12 cellular contexts compared by ENCODE assay signal in the genomic region with DNA sequence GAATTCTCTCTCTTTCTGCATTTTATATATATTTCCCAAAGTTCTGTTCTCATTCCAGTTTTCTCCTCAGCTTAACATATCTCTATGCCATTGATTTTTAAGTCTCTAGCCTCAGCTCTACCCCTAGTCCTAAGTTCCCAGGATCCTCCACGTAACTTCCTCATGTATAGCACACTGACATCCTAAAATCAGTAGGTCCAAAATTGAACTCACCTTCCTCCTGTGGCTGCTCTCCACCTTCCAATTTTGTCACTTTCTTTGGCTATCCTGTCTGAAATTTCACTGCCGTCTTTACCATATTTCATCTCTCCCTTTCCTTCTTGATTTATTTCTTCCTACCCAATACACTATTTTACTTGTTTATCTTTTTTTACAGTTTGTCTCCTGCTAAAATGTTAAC. TPM values are rescaled to one million over a fixed set of nuclear protein-coding genes. Genes with fewer than 3 reads are reported as not detected.
A peak's percentile ranks its signal among the peaks of the same experiment; 100 is the strongest.
DNase-seq lines count a peak whose midpoint lies in the region; ATAC-seq and TF ChIP-seq lines count a peak whose summit lies in the region.
"Had no signal": no experiment of that assay in that cellular context is flagged by ENCODE, and none has a peak within 500 bp of the region (broad histone marks: within the 10 kb centered on the region; RNA-seq: fewer than 3 reads in every experiment).

No MANE protein-coding gene starts in this region.

- H3K9me3 Mint-ChIP-seq in CD4-positive, alpha-beta T cell, result peaks cover 7% of the 10 kb centered on the region
- peaks cover 13% of the 10 kb centered on the region for H3K9me3 Mint-ChIP-seq in activated CD8-positive, alpha-beta T cell treated with anti-CD3 and anti-CD28 coated beads, Interleukin-2, amount 10 ng/mL, durations not matched to agents 7 days and 5 days (ENCODE audit: insufficient read depth)
- H3K9me3 Mint-ChIP-seq in naive thymus-derived CD4-positive, alpha-beta T cell, result peaks cover 0 to 25% (median 8%) of the 10 kb centered on the region in 11 donors

- CTCF ChIA-PET in CD4-positive, alpha-beta T cell (lab: Charles Lee), result interaction anchor here (1.4 to 2.0 kb wide), 3 partner anchors 9 to 84 kb away, joined by 3 to 8 read pairs (median 4); no protein-coding TSS in a partner anchor
- CTCF ChIA-PET in activated CD8-positive, alpha-beta T cell treated with anti-CD3 and anti-CD28 coated beads, Interleukin-2, amount 10 ng/mL, durations not matched to agents 7 days and 5 days (lab: Charles Lee), result interaction anchor here (1.0 to 3.5 kb wide), 11 partner anchors 19 to 167 kb away, joined by 3 to 24 read pairs (median 5); partner anchors contain the start of gene CD84
- CTCF ChIA-PET in naive thymus-derived CD4-positive, alpha-beta T cell (lab: Charles Lee), result interaction anchor here (0.7 to 2.8 kb wide), 4 partner anchors 19 to 98 kb away, joined by 3 to 12 read pairs (median 6); no protein-coding TSS in a partner anchor

- ATAC-seq in CD4-positive, alpha-beta T cell (ENCODE audit: poor library complexity), result no peak
- no peak for ATAC-seq in activated CD8-positive, alpha-beta T cell treated with anti-CD3 and anti-CD28 coated beads, Interleukin-2, amount 10 ng/mL, durations not matched to agents 7 days and 5 days
- ATAC-seq in naive thymus-derived CD4-positive, alpha-beta T cell, result no peak
- no peak for ATAC-seq in foreskin keratinocyte
- no peak for ATAC-seq in HG03520 (IDR thresholded peaks at IDR 0.05; ENCODE audit: unreplicated experiment)

- H3K36me3 Mint-ChIP-seq in CD4-positive, alpha-beta T cell (ENCODE audit: low read depth), result peaks cover 38% of the 10 kb centered on the region
- H3K36me3 Mint-ChIP-seq in activated CD8-positive, alpha-beta T cell treated with anti-CD3 and anti-CD28 coated beads, Interleukin-2, amount 10 ng/mL, durations not matched to agents 7 days and 5 days (ENCODE audit: low read depth), result peaks cover 42% of the 10 kb centered on the region
- peaks cover 12 to 52% (median 15%) of the 10 kb centered on the region in 5 donors for H3K36me3 Mint-ChIP-seq in naive thymus-derived CD4-positive, alpha-beta T cell
- H3K36me3 Mint-ChIP-seq: brain had no signal

- TF ChIP-seq CTCF in CD4-positive, alpha-beta T cell (IDR thresholded peaks at IDR 0.05), result no peak
- TF ChIP-seq CTCF in GM12875 (IDR thresholded peaks at IDR 0.05; ENCODE audit: borderline replicate concordance, insufficient read depth, low read depth, low read length) (no peak), foreskin keratinocyte (conservative IDR thresholded peaks at IDR 0.05) (no peak)

- POLR2A ChIA-PET in CD4-positive, alpha-beta T cell (lab: Charles Lee), result interaction anchor here (0.8 to 2.2 kb wide), 12 partner anchors 14 to 107 kb away, joined by 3 to 20 read pairs (median 5); no protein-coding TSS in a partner anchor
- POLR2A ChIA-PET in activated CD8-positive, alpha-beta T cell treated with anti-CD3 and anti-CD28 coated beads, Interleukin-2, amount 10 ng/mL, durations not matched to agents 7 days and 5 days (lab: Charles Lee), result interaction anchor here (1.0 to 2.2 kb wide), 3 partner anchors 19 to 93 kb away, joined by 4 to 17 read pairs (median 6); no protein-coding TSS in a partner anchor
- POLR2A ChIA-PET in naive thymus-derived CD4-positive, alpha-beta T cell (lab: Charles Lee), result interaction anchor here (1.4 to 1.7 kb wide), 2 partner anchors 47 to 93 kb away, joined by 6 to 7 read pairs; no protein-coding TSS in a partner anchor

- H3K4me3 Mint-ChIP-seq in CD4-positive, alpha-beta T cell, result peak overlapping the region; percentile 96
- peak overlapping the region; percentile 83 for H3K4me3 Mint-ChIP-seq in activated CD8-positive, alpha-beta T cell treated with anti-CD3 and anti-CD28 coated beads, Interleukin-2, amount 10 ng/mL, durations not matched to agents 7 days and 5 days
- H3K4me3 Mint-ChIP-seq in naive thymus-derived CD4-positive, alpha-beta T cell, result peak overlapping the region; percentile 87 to 98 (median 94)
- H3K4me3 Mint-ChIP-seq: brain had no signal

- H3K27me3 Mint-ChIP-seq in CD4-positive, alpha-beta T cell, result no peaks in the 10 kb centered on the region
- H3K27me3 Mint-ChIP-seq in activated CD8-positive, alpha-beta T cell treated with anti-CD3 and anti-CD28 coated beads, Interleukin-2, amount 10 ng/mL, durations not matched to agents 7 days and 5 days (ENCODE audit: low read depth), result no peaks in the 10 kb centered on the region
- no peaks in the 10 kb centered on the region for H3K27me3 Mint-ChIP-seq in naive thymus-derived CD4-positive, alpha-beta T cell
- H3K27me3 Mint-ChIP-seq: progenitor cell of endocrine pancreas had no signal

- H3K4me3 ChIP-seq in GM12875 (ENCODE audit: low read depth, low read length), result peak overlapping the region; percentile 73
- peak overlapping the region; percentile 51 for H3K4me3 ChIP-seq in naive thymus-derived CD4-positive, alpha-beta T cell (ENCODE audit: low read length)

- H3K27ac ChIP-seq in CD4-positive, alpha-beta T cell (ENCODE audit: low read depth, low read length), result peak overlapping the region; percentile 78
- H3K27ac ChIP-seq in naive thymus-derived CD4-positive, alpha-beta T cell (ENCODE audit: low read depth, low read length), result peak overlapping the region; percentile 84
- no peak overlapping the region for H3K27ac ChIP-seq in foreskin keratinocyte
- H3K27ac ChIP-seq: C4-2B had no signal

- H3K4me1 ChIP-seq in naive thymus-derived CD4-positive, alpha-beta T cell (ENCODE audit: control insufficient read depth in 2 of 2, insufficient read depth in 2 of 2, low read length in 2 of 2), result peaks cover 22 to 44% of the 10 kb centered on the region in 2 donors
- peaks cover 22% of the 10 kb centered on the region for H3K4me1 ChIP-seq in foreskin keratinocyte

- H3K27me3 ChIP-seq in CD4-positive, alpha-beta T cell (ENCODE audit: control insufficient read depth, insufficient read depth, low read length), result no peaks in the 10 kb centered on the region
- H3K27me3 ChIP-seq in naive thymus-derived CD4-positive, alpha-beta T cell (ENCODE audit: control insufficient read depth in 2 of 2, insufficient read depth in 2 of 2, low read length in 2 of 2), result no peaks in the 10 kb centered on the region
- no peaks in the 10 kb centered on the region for H3K27me3 ChIP-seq in foreskin keratinocyte

- no peaks in the 10 kb centered on the region for H3K36me3 ChIP-seq in naive thymus-derived CD4-positive, alpha-beta T cell (ENCODE audit: control insufficient read depth in 2 of 3, insufficient read depth in 3 of 3, low read length in 3 of 3)

- H3K27ac Mint-ChIP-seq in CD4-positive, alpha-beta T cell, result peak overlapping the region; percentile 99
- peak overlapping the region; percentile 93 for H3K27ac Mint-ChIP-seq in activated CD8-positive, alpha-beta T cell treated with anti-CD3 and anti-CD28 coated beads, Interleukin-2, amount 10 ng/mL, durations not matched to agents 7 days and 5 days
- peak overlapping the region; percentile 88 to 99 (median 92) for H3K27ac Mint-ChIP-seq in naive thymus-derived CD4-positive, alpha-beta T cell
- H3K27ac Mint-ChIP-seq: brain, progenitor cell of endocrine pancreas had no signal

- H3K9me3 ChIP-seq in CD4-positive, alpha-beta T cell (ENCODE audit: control insufficient read depth, low read length), result no peaks in the 10 kb centered on the region
- H3K9me3 ChIP-seq in naive thymus-derived CD4-positive, alpha-beta T cell (ENCODE audit: control insufficient read depth in 2 of 3, low read length in 3 of 3), result no peaks in the 10 kb centered on the region

- peaks cover 89% of the 10 kb centered on the region for H3K4me1 Mint-ChIP-seq in CD4-positive, alpha-beta T cell (ENCODE audit: low read depth)
- H3K4me1 Mint-ChIP-seq in activated CD8-positive, alpha-beta T cell treated with anti-CD3 and anti-CD28 coated beads, Interleukin-2, amount 10 ng/mL, durations not matched to agents 7 days and 5 days (ENCODE audit: low read depth), result peaks cover 74% of the 10 kb centered on the region
- H3K4me1 Mint-ChIP-seq in naive thymus-derived CD4-positive, alpha-beta T cell, result peaks cover 39 to 89% (median 85%) of the 10 kb centered on the region in 7 donors
- H3K4me1 Mint-ChIP-seq: brain had no signal

- intact Hi-C loops in CD4-positive, alpha-beta T cell (cut with DNase I, micrococcal nuclease), result loop anchor here (2.0 to 5.0 kb wide), 4 partner anchors 19 to 84 kb away; partner anchors contain the start of gene CD84 (in 1 of the 2)
- intact Hi-C loops in naive thymus-derived CD4-positive, alpha-beta T cell (cut with micrococcal nuclease), result loop anchor here (2.0 to 5.0 kb wide), 4 partner anchors 49 to 93 kb away; partner anchors contain the start of gene CD84 (in 1 of the 2)

- DNase-seq in CD4-positive, alpha-beta T cell, result no peak
- DNase-seq in activated CD8-positive, alpha-beta T cell treated with anti-CD3 and anti-CD28 coated beads, Interleukin-2, amount 10 ng/mL, durations not matched to agents 7 days and 5 days, result no peak
- DNase-seq in naive thymus-derived CD4-positive, alpha-beta T cell, result no peak
- DNase-seq in foreskin keratinocyte (no peak), GDM1 (lab: John Stamatoyannopoulos, UW) (no peak)
- DNase-seq: HCEC 1CT, NCI-H2171 had no signal

RNA-seq across cellular contexts. Expression of gene SLAMF6, which starts 1.5 kb away (rescaled TPM):
- 1 to 10 TPM; 6.3 to 7.3 TPM for total RNA-seq in CD4-positive, alpha-beta T cell
- total RNA-seq in activated CD8-positive, alpha-beta T cell treated with anti-CD3 and anti-CD28 coated beads, Interleukin-2, amount 10 ng/mL, durations not matched to agents 7 days and 5 days, result 10 to 100 TPM; 23.9 to 24.7 TPM
- 10 to 100 TPM; 17.8 to 48.5 (median 40.5) TPM for total RNA-seq in naive thymus-derived CD4-positive, alpha-beta T cell
- 10 to 100 TPM; 61.1 to 62.6 TPM for polyA plus RNA-seq in naive thymus-derived CD4-positive, alpha-beta T cell
- total RNA-seq in foreskin keratinocyte, result not detected in 2 replicates
- polyA plus RNA-seq in foreskin keratinocyte, result not detected in 2 replicates
- total RNA-seq: progenitor cell of endocrine pancreas had no signal

RNA-seq across cellular contexts. Expression of gene CD84, which starts 57.7 kb away (rescaled TPM):
- 10 to 100 TPM; 32.7 to 36.9 TPM for total RNA-seq in CD4-positive, alpha-beta T cell
- total RNA-seq in activated CD8-positive, alpha-beta T cell treated with anti-CD3 and anti-CD28 coated beads, Interleukin-2, amount 10 ng/mL, durations not matched to agents 7 days and 5 days, result 10 to 100 TPM; 14.0 to 15.4 TPM
- total RNA-seq in naive thymus-derived CD4-positive, alpha-beta T cell, result 10 to 100 TPM; 25.1 to 40.7 (median 32.3) TPM
- polyA plus RNA-seq in naive thymus-derived CD4-positive, alpha-beta T cell, result 10 to 100 TPM in 1 of 2 donors, 1 to 10 TPM in 1; 7.4 to 11.3 TPM
- not detected in 2 replicates for total RNA-seq in foreskin keratinocyte
- not detected in 2 replicates for polyA plus RNA-seq in foreskin keratinocyte
- total RNA-seq: progenitor cell of endocrine pancreas had no signal

Comparison
In these comparisons a context has a peak if more than half of its experiments do, and no peak if none do; other contexts are left out.
1. RNA of gene CD84, which starts 57.7 kb away (total RNA-seq): 32.7 to 36.9 TPM in CD4-positive, alpha-beta T cell, 25.1 to 40.7 TPM in naive thymus-derived CD4-positive, alpha-beta T cell and 14.0 to 15.4 TPM in activated CD8-positive, alpha-beta T cell treated with anti-CD3 and anti-CD28 coated beads, Interleukin-2, amount 10 ng/mL, durations not matched to agents 7 days and 5 days; not detected in foreskin keratinocyte; every median in the first group is over 10 times any median in the second.
2. Peak in every context shown above with its lines, with median percentiles within 50 percentile points of each other: H3K27ac Mint-ChIP-seq and H3K4me3 Mint-ChIP-seq.